13 cellular contexts compared by ENCODE assay signal in genomic region chr13:26759156-26759906, GRCh38. TPM values are rescaled to one million over a fixed set of nuclear protein-coding genes. Genes with fewer than 3 reads are reported as not detected.
A peak's percentile ranks its signal among the peaks of the same experiment; 100 is the strongest.
DNase-seq lines count a peak whose midpoint lies in the region; ATAC-seq and TF ChIP-seq lines count a peak whose summit lies in the region.
"Had no signal": no experiment of that assay in that cellular context is flagged by ENCODE, and none has a peak within 500 bp of the region (broad histone marks: within the 10 kb centered on the region; RNA-seq: fewer than 3 reads in every experiment).

No MANE protein-coding gene starts in this region.

- H3K9ac ChIP-seq in MM.1S (ENCODE audit: low read length), result no peak overlapping the region

- no peak for TF ChIP-seq CTCF in CD14-positive monocyte (IDR thresholded peaks at IDR 0.05)
- TF ChIP-seq CTCF in MM.1S (IDR thresholded peaks at IDR 0.05; ENCODE audit: low read length), result no peak
- TF ChIP-seq CTCF in nephron progenitor cell (IDR thresholded peaks at IDR 0.05), result no peak
- no peak for TF ChIP-seq CTCF in tibial nerve (IDR thresholded peaks at IDR 0.05)
- no peak for TF ChIP-seq CTCF in adrenal gland (IDR thresholded peaks at IDR 0.05)

- H3K27ac ChIP-seq in MM.1S (ENCODE audit: low read length) (no peak overlapping the region), tibial nerve (no peak overlapping the region), adrenal gland (no peak overlapping the region)
- H3K27ac ChIP-seq: C4-2B, sigmoid colon had no signal

- H3K4me1 Mint-ChIP-seq in CD14-positive monocyte (peaks cover 7% of the 10 kb centered on the region), nephron progenitor cell (peaks cover 17% of the 10 kb centered on the region)

- H3K4me2 ChIP-seq in MM.1S (ENCODE audit: low read depth, low read length), result peak overlapping the region; percentile 96; the same call in 1 of the 2 replicates

- no peaks in the 10 kb centered on the region for H3K9me2 ChIP-seq in MM.1S (replicated peaks; ENCODE audit: insufficient read depth, low read length)

- no peaks in the 10 kb centered on the region for H3K36me3 Mint-ChIP-seq in CD14-positive monocyte
- H3K36me3 Mint-ChIP-seq in nephron progenitor cell (ENCODE audit: low read depth), result no peaks in the 10 kb centered on the region

- H3K36me3 ChIP-seq in MM.1S (replicated peaks; ENCODE audit: insufficient read depth, low read length) (no peaks in the 10 kb centered on the region), tibial nerve (no peaks in the 10 kb centered on the region), adrenal gland (replicated peaks in 1 of 2) (no peaks in the 10 kb centered on the region)
- H3K36me3 ChIP-seq: sigmoid colon had no signal

- DNase-seq in CD14-positive monocyte (ENCODE audit: low spot score), result no peak
- DNase-seq in MM.1S, result no peak
- peak; percentile 66 for DNase-seq in cerebellum (ENCODE audit: low spot score)
- no peak for DNase-seq in nephron progenitor cell
- no peak for DNase-seq in tibial nerve (ENCODE audit: low spot score in 2 of 2)
- no peak for DNase-seq in HPDE6-E6E7 (ENCODE audit: extremely low spot score)
- DNase-seq in adrenal gland, result no peak
- DNase-seq: activated CD8-positive, alpha-beta memory T cell treated with anti-CD3 and anti-CD28 coated beads for 24 hours; NCI-H1105 treated with DMSO at 0.1 percent for 48 hours; sigmoid colon had no signal

- ATAC-seq in GM18520 (IDR thresholded peaks at IDR 0.05; ENCODE audit: unreplicated experiment), result no peak

- H3K9me3 ChIP-seq in MM.1S (replicated peaks; ENCODE audit: insufficient read depth, low read length) (no peaks in the 10 kb centered on the region), tibial nerve (no peaks in the 10 kb centered on the region), adrenal gland (replicated peaks in 1 of 3) (no peaks in the 10 kb centered on the region)
- H3K9me3 ChIP-seq: sigmoid colon had no signal

- intact Hi-C loops in CD14-positive monocyte (cut with micrococcal nuclease), result no loop called here
- intact Hi-C loops in adrenal gland (cut with DNase I), result no loop called here

- no peak for TF ChIP-seq POLR2A in tibial nerve (IDR thresholded peaks at IDR 0.05)
- no peak for TF ChIP-seq POLR2A in adrenal gland (IDR thresholded peaks at IDR 0.05)

- peaks cover 0 to 8% (median 0%) of the 10 kb centered on the region in 7 donors for H3K9me3 Mint-ChIP-seq in CD14-positive monocyte
- H3K9me3 Mint-ChIP-seq in nephron progenitor cell, result peaks cover 12% of the 10 kb centered on the region

- H2AFZ ChIP-seq in MM.1S (ENCODE audit: low read length), result no peak overlapping the region

- H3K27me3 ChIP-seq in MM.1S (replicated peaks; ENCODE audit: insufficient read depth, low read length) (peaks cover 21% of the 10 kb centered on the region; the same call in 1 of the 2 replicates), tibial nerve (peaks cover 0 to 61% of the 10 kb centered on the region in 2 donors), adrenal gland (peaks cover 54% of the 10 kb centered on the region)

- WGBS in tibial nerve, 2 donors, result 67 to 69% methylated on average over 31 of the region's 31 CpGs
- 61 to 67% (median 65%) methylated on average over 29 to 31 of the region's 31 CpGs for WGBS in adrenal gland, 4 donors

- H3K4me1 ChIP-seq in MM.1S (ENCODE audit: low read length) (no peaks in the 10 kb centered on the region), tibial nerve (peaks cover 0 to 17% (median 5%) of the 10 kb centered on the region in 4 donors), adrenal gland (replicated peaks in 1 of 2) (no peaks in the 10 kb centered on the region)

- no peaks in the 10 kb centered on the region for H3F3A ChIP-seq in MM.1S (ENCODE audit: insufficient read depth, low read length)

- no peak overlapping the region for H3K4me3 ChIP-seq in MM.1S (ENCODE audit: low read length)
- H3K4me3 ChIP-seq in tibial nerve, result peak overlapping the region in 1 of 4 donors; percentile 50
- H3K4me3 ChIP-seq in adrenal gland, result peak overlapping the region in 2 of 4 donors; percentile 9 to 49

- peak overlapping the region in 1 of 7 donors; percentile 25 for H3K27ac Mint-ChIP-seq in CD14-positive monocyte
- H3K27ac Mint-ChIP-seq in nephron progenitor cell, result no peak overlapping the region

- peak overlapping the region; percentile 73 to 93 for H3K4me3 Mint-ChIP-seq in CD14-positive monocyte
- peak overlapping the region; percentile 80 for H3K4me3 Mint-ChIP-seq in nephron progenitor cell

- no peak for TF ChIP-seq EP300 in tibial nerve (IDR thresholded peaks at IDR 0.05)

- no peaks in the 10 kb centered on the region for H4K20me1 ChIP-seq in MM.1S (ENCODE audit: insufficient read depth, low read length)

- H3K79me2 ChIP-seq in MM.1S (ENCODE audit: low read length), result no peaks in the 10 kb centered on the region

- H3K27me3 Mint-ChIP-seq in CD14-positive monocyte (ENCODE audit: low read depth in 3 of 3) (peaks cover 37 to 55% (median 39%) of the 10 kb centered on the region in 3 donors), nephron progenitor cell (ENCODE audit: low read depth, poor library complexity) (peaks cover 88% of the 10 kb centered on the region)

RNA-seq across cellular contexts. Expression of gene GPR12, which starts 1.3 kb away (rescaled TPM):
- polyA plus RNA-seq in CD14-positive monocyte, result not detected
- 25.2 TPM for total RNA-seq in cerebellum
- total RNA-seq in tibial nerve, result under 1 TPM in 3 of 4 donors, not detected in 1; under 0.01 to 0.63 (median 0.39) TPM
- not detected for total RNA-seq in adrenal gland
- not detected for polyA plus RNA-seq in adrenal gland
- total RNA-seq: dermis microvascular lymphatic vessel endothelial cell had no signal

Comparison
In these comparisons a context has a peak if more than half of its experiments do, and no peak if none do; other contexts are left out.
1. RNA of gene GPR12, which starts 1.3 kb away (total RNA-seq): 25.2 TPM in cerebellum (single experiment); under 0.01 to 0.63 TPM in tibial nerve and not detected in adrenal gland; every median in the first group is over 10 times any median in the second.